ENCODE assay signal across 9 cellular contexts in the genomic region with DNA sequence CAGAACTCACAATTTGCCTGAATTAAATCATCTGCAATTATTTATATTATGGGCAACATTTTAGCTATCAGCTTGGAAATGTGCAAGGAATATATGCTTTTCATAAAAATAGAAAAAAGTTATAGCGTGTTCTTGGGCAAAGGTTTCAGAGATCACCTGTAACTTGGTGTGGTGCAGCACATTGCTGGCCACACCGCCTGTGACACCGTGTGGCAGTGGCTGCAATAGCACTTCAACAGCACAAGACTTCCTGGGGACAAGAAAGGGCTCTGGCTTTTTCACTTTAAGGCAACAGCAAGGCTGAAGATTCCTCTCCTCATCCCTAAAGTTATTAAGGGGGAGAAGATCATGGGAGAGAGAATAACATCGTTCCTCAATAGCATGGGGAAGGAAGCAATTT. TPM values are rescaled to one million over a fixed set of nuclear protein-coding genes. Genes with fewer than 3 reads are reported as not detected.
DNase-seq lines count a peak whose midpoint lies in the region; ATAC-seq, FAIRE-seq and TF ChIP-seq lines count a peak whose summit lies in the region.
"Had no signal": no experiment of that assay in that cellular context is flagged by ENCODE, and none has a peak within 500 bp of the region (broad histone marks: within the 10 kb centered on the region; RNA-seq: fewer than 3 reads in every experiment).

No MANE protein-coding gene starts in this region.

- BruUV-seq in PC-3 (replicated peaks; lab: Mats Ljungman, UMichigan), result no TSS peak

- intact Hi-C loops in PC-3 (cut with micrococcal nuclease), result loop anchor here (1.0 kb wide), 3 partner anchors 65 to 172 kb away; no protein-coding TSS in a partner anchor
- intact Hi-C loops in activated CD4-positive, alpha-beta memory T cell treated with anti-CD3 and anti-CD28 coated beads for 36 hours (cut with micrococcal nuclease), result no loop called here

- POLR2A ChIA-PET in PC-3 (lab: Charles Lee; ENCODE audit: unreplicated experiment), result no interaction called here
- POLR2A ChIA-PET in activated CD4-positive, alpha-beta memory T cell treated with anti-CD3 and anti-CD28 coated beads for 36 hours (lab: Charles Lee), result no interaction called here

- H3K27me3 ChIP-seq in PC-3 (ENCODE audit: low read length), result no peaks in the 10 kb centered on the region
- H3K27me3 ChIP-seq: BLaER1 treated with 17β-estradiol and CSF1 and Interleukin-3, amounts not matched to agents 10 nM and 100 nM had no signal

- peaks cover 37% of the 10 kb centered on the region for H3K4me1 ChIP-seq in PC-3 (ENCODE audit: insufficient read depth, low read length)
- H3K4me1 ChIP-seq: BLaER1 treated with 17β-estradiol and CSF1 and Interleukin-3, amounts not matched to agents 10 nM and 100 nM had no signal

- no peaks in the 10 kb centered on the region for H3K9me3 ChIP-seq in PC-3 (ENCODE audit: low read length)
- H3K9me3 ChIP-seq: BLaER1 treated with 17β-estradiol and CSF1 and Interleukin-3, amounts not matched to agents 10 nM and 100 nM had no signal

- peak overlapping the region; percentile 36; the same call in 1 of the 2 replicates for H3K4me2 ChIP-seq in PC-3 (ENCODE audit: low read length)
- H3K4me2 ChIP-seq: BLaER1 treated with 17β-estradiol and CSF1 and Interleukin-3, amounts not matched to agents 10 nM and 100 nM had no signal

- H3K4me1 Mint-ChIP-seq in nephron progenitor cell, result no peaks in the 10 kb centered on the region
- no peaks in the 10 kb centered on the region for H3K4me1 Mint-ChIP-seq in activated T-cell treated with anti-CD3 and anti-CD28 coated beads, Interleukin-2, amount 50 U/mL, for 4 hours (ENCODE audit: low read depth)
- no peaks in the 10 kb centered on the region for H3K4me1 Mint-ChIP-seq in activated CD4-positive, alpha-beta memory T cell treated with anti-CD3 and anti-CD28 coated beads for 36 hours (ENCODE audit: low read depth)

- DNase-seq in NCI-H2227 treated with DMSO at 0.1 percent for 48 hours (lab: John Stamatoyannopoulos, UW) (peak; percentile 5), NCI-H2227 (lab: John Stamatoyannopoulos, UW; ENCODE audit: unreplicated experiment) (no peak), PC-3 (peak; percentile 71), nephron progenitor cell (peak; percentile 16), H54 (ENCODE audit: insufficient read length, low spot score) (no peak)
- no peak for DNase-seq in activated T-cell treated with anti-CD3 and anti-CD28 coated beads, Interleukin-2, amount 50 U/mL, for 4 hours
- DNase-seq in activated CD4-positive, alpha-beta memory T cell treated with anti-CD3 and anti-CD28 coated beads for 36 hours, result no peak

- H3K4me3 Mint-ChIP-seq in nephron progenitor cell, result no peak overlapping the region
- no peak overlapping the region for H3K4me3 Mint-ChIP-seq in activated T-cell treated with anti-CD3 and anti-CD28 coated beads, Interleukin-2, amount 50 U/mL, for 4 hours
- H3K4me3 Mint-ChIP-seq in activated CD4-positive, alpha-beta memory T cell treated with anti-CD3 and anti-CD28 coated beads for 36 hours, result no peak overlapping the region

- no peaks in the 10 kb centered on the region for H3K36me3 Mint-ChIP-seq in nephron progenitor cell (ENCODE audit: low read depth)
- H3K36me3 Mint-ChIP-seq in activated T-cell treated with anti-CD3 and anti-CD28 coated beads, Interleukin-2, amount 50 U/mL, for 4 hours (ENCODE audit: insufficient read depth), result no peaks in the 10 kb centered on the region
- no peaks in the 10 kb centered on the region for H3K36me3 Mint-ChIP-seq in activated CD4-positive, alpha-beta memory T cell treated with anti-CD3 and anti-CD28 coated beads for 36 hours

- peak overlapping the region; percentile 73 for H3K27ac ChIP-seq in PC-3 (ENCODE audit: low read length)
- H3K27ac ChIP-seq: BLaER1 treated with 17β-estradiol and CSF1 and Interleukin-3, amounts not matched to agents 10 nM and 100 nM had no signal

- H4K20me1 ChIP-seq in PC-3 (ENCODE audit: low read length), result no peaks in the 10 kb centered on the region
- H4K20me1 ChIP-seq: BLaER1 treated with 17β-estradiol and CSF1 and Interleukin-3, amounts not matched to agents 10 nM and 100 nM had no signal

- no peaks in the 10 kb centered on the region for H3K36me3 ChIP-seq in PC-3 (ENCODE audit: low read depth, low read length)
- H3K36me3 ChIP-seq: BLaER1 treated with 17β-estradiol and CSF1 and Interleukin-3, amounts not matched to agents 10 nM and 100 nM had no signal

- no peak overlapping the region for H3K27ac Mint-ChIP-seq in nephron progenitor cell
- no peak overlapping the region for H3K27ac Mint-ChIP-seq in activated CD4-positive, alpha-beta memory T cell treated with anti-CD3 and anti-CD28 coated beads for 36 hours

- TF ChIP-seq CTCF in PC-3 (conservative IDR thresholded peaks at IDR 0.05; ENCODE audit: low read depth, low read length) (peak; percentile 88), nephron progenitor cell (IDR thresholded peaks at IDR 0.05) (peak; percentile 51)

- peak overlapping the region; percentile 57 for H3K9ac ChIP-seq in PC-3 (ENCODE audit: low read length)
- H3K9ac ChIP-seq: BLaER1 treated with 17β-estradiol and CSF1 and Interleukin-3, amounts not matched to agents 10 nM and 100 nM had no signal

- no peaks in the 10 kb centered on the region for H3K9me2 ChIP-seq in PC-3 (replicated peaks; ENCODE audit: low read length)

- H2AFZ ChIP-seq in PC-3 (ENCODE audit: low read length), result peak overlapping the region; percentile 41; the same call in 1 of the 2 replicates

- H3K9me3 Mint-ChIP-seq in nephron progenitor cell, result peaks cover 4% of the 10 kb centered on the region
- H3K9me3 Mint-ChIP-seq in activated T-cell treated with anti-CD3 and anti-CD28 coated beads, Interleukin-2, amount 50 U/mL, for 4 hours, result no peaks in the 10 kb centered on the region
- H3K9me3 Mint-ChIP-seq in activated CD4-positive, alpha-beta memory T cell treated with anti-CD3 and anti-CD28 coated beads for 36 hours, result peaks cover 4% of the 10 kb centered on the region

- no peak for FAIRE-seq in H54 (lab: Jason Lieb, UNC)

- no peak for TF ChIP-seq POLR2A in H54 (IDR thresholded peaks at IDR 0.05; ENCODE audit: low read depth, low read length)

- CTCF ChIA-PET in PC-3 (lab: Charles Lee), result no interaction called here
- CTCF ChIA-PET in activated CD4-positive, alpha-beta memory T cell treated with anti-CD3 and anti-CD28 coated beads for 36 hours (lab: Charles Lee), result no interaction called here

- no peak overlapping the region for H3K4me3 ChIP-seq in PC-3 (ENCODE audit: low read length)
- H3K4me3 ChIP-seq: BLaER1 treated with 17β-estradiol and CSF1 and Interleukin-3, amounts not matched to agents 10 nM and 100 nM had no signal

- peaks cover 7% of the 10 kb centered on the region for H3K27me3 Mint-ChIP-seq in nephron progenitor cell (ENCODE audit: low read depth, poor library complexity)
- no peaks in the 10 kb centered on the region for H3K27me3 Mint-ChIP-seq in activated T-cell treated with anti-CD3 and anti-CD28 coated beads, Interleukin-2, amount 50 U/mL, for 4 hours (ENCODE audit: low read depth)
- H3K27me3 Mint-ChIP-seq in activated CD4-positive, alpha-beta memory T cell treated with anti-CD3 and anti-CD28 coated beads for 36 hours, result no peaks in the 10 kb centered on the region

- ATAC-seq in HG03095 (IDR thresholded peaks at IDR 0.05; ENCODE audit: unreplicated experiment), result peak; percentile 69
- peak; percentile 70 for ATAC-seq in PC-3
- no peak for ATAC-seq in activated T-cell treated with anti-CD3 and anti-CD28 coated beads, Interleukin-2, amount 50 U/mL, for 4 hours

- peaks cover 8% of the 10 kb centered on the region for H3F3A ChIP-seq in PC-3 (ENCODE audit: low read length, unreplicated experiment)

- H3K79me2 ChIP-seq in PC-3 (ENCODE audit: low read length), result no peaks in the 10 kb centered on the region

RNA-seq across cellular contexts. Expression of a gene that starts 14.8 kb away (rescaled TPM):
- total RNA-seq in PC-3 (2014; rRNA removed), result 5.6 and 6.3 TPM in 2 replicates
- total RNA-seq in activated T-cell treated with anti-CD3 and anti-CD28 coated beads, Interleukin-2, amount 50 U/mL, for 4 hours, result not detected
- not detected for total RNA-seq in activated CD4-positive, alpha-beta memory T cell treated with anti-CD3 and anti-CD28 coated beads for 36 hours

RNA-seq across cellular contexts. Expression of a gene that starts 26.2 kb away (rescaled TPM):
- total RNA-seq in PC-3 (2014; rRNA removed), result not detected in 2 replicates
- not detected for total RNA-seq in activated T-cell treated with anti-CD3 and anti-CD28 coated beads, Interleukin-2, amount 50 U/mL, for 4 hours
- total RNA-seq in activated CD4-positive, alpha-beta memory T cell treated with anti-CD3 and anti-CD28 coated beads for 36 hours, result not detected

RNA-seq across cellular contexts. Expression of a gene that starts 32.5 kb away (rescaled TPM):
- 0.40 TPM in 1 of 2 replicates, not detected in the other for total RNA-seq in PC-3 (2014; rRNA removed)
- total RNA-seq in activated T-cell treated with anti-CD3 and anti-CD28 coated beads, Interleukin-2, amount 50 U/mL, for 4 hours, result not detected
- total RNA-seq in activated CD4-positive, alpha-beta memory T cell treated with anti-CD3 and anti-CD28 coated beads for 36 hours, result not detected

Comparison
In these comparisons a context has a peak if more than half of its experiments do, and no peak if none do; other contexts are left out.
1. DNase-seq: peak in NCI-H2227 treated with DMSO at 0.1 percent for 48 hours (single experiment), PC-3 (single experiment) and nephron progenitor cell (single experiment); none in NCI-H2227 (single experiment), H54 (single experiment), activated T-cell treated with anti-CD3 and anti-CD28 coated beads, Interleukin-2, amount 50 U/mL, for 4 hours (single experiment) and activated CD4-positive, alpha-beta memory T cell treated with anti-CD3 and anti-CD28 coated beads for 36 hours (single experiment).
2. ATAC-seq: peak in HG03095 (single experiment) and PC-3 (single experiment); none in activated T-cell treated with anti-CD3 and anti-CD28 coated beads, Interleukin-2, amount 50 U/mL, for 4 hours (0 of 2).